In genomic region chr18:38933910-38934510, GRCh38 we compare ENCODE assay signal across 13 cellular contexts.
DNase-seq lines count a peak whose midpoint lies in the region; ATAC-seq and TF ChIP-seq lines count a peak whose summit lies in the region.
"Had no signal": no experiment of that assay in that cellular context is flagged by ENCODE, and none has a peak within 500 bp of the region (broad histone marks: within the 10 kb centered on the region; RNA-seq: fewer than 3 reads in every experiment).

No MANE protein-coding gene starts in this region.

- H3K4me3 Mint-ChIP-seq in Calu3 (ENCODE audit: low read depth, unreplicated experiment) (no peak overlapping the region), glutamatergic neuron (ENCODE audit: unreplicated experiment) (no peak overlapping the region)
- H3K4me3 Mint-ChIP-seq: natural killer cell treated with Interleukin-12 subunit alpha and Interleukin-12 subunit beta and Interleukin-15 and Interleukin-18, amount 100 ng/mL, for 72 hours had no signal

- peaks cover 6% of the 10 kb centered on the region for H3K9me3 Mint-ChIP-seq in Calu3 (ENCODE audit: low read depth, unreplicated experiment)
- no peaks in the 10 kb centered on the region for H3K9me3 Mint-ChIP-seq in glutamatergic neuron (ENCODE audit: unreplicated experiment)

- no peaks in the 10 kb centered on the region for H3K36me3 Mint-ChIP-seq in Calu3 (ENCODE audit: insufficient read depth, unreplicated experiment)
- no peaks in the 10 kb centered on the region for H3K36me3 Mint-ChIP-seq in glutamatergic neuron (ENCODE audit: unreplicated experiment)

- CTCF ChIA-PET in Calu3 (lab: Charles Lee): no interaction called here

- intact Hi-C loops in Calu3 (cut with micrococcal nuclease; ENCODE audit: unreplicated experiment): no loop called here

- H3K4me1 Mint-ChIP-seq in Calu3 (ENCODE audit: low read depth, unreplicated experiment): peaks cover 23% of the 10 kb centered on the region
- no peaks in the 10 kb centered on the region for H3K4me1 Mint-ChIP-seq in glutamatergic neuron (ENCODE audit: low read depth, unreplicated experiment)

- no TSS peak for BruUV-seq in Calu3 (replicated peaks; lab: Mats Ljungman, UMichigan)

- ATAC-seq in GM19395 (IDR thresholded peaks at IDR 0.05; ENCODE audit: unreplicated experiment): peak; percentile 78
- peak; percentile 54 for ATAC-seq in HG02870 (IDR thresholded peaks at IDR 0.05; ENCODE audit: unreplicated experiment)
- ATAC-seq in HG03521 (IDR thresholded peaks at IDR 0.05; ENCODE audit: unreplicated experiment): peak; percentile 60
- ATAC-seq: K562 had no signal

- DNase-seq in Calu3 (no peak), NCI-H187 treated with DMSO at 0.1 percent for 48 hours (lab: John Stamatoyannopoulos, UW) (no peak), glutamatergic neuron (no peak), NCI-H226 (no peak)
- DNase-seq in activated CD4-positive, CD25-positive, alpha-beta regulatory T cell treated with anti-CD3 and anti-CD28 coated beads, Interleukin-2, amount 50 U/mL, for 72 hours: no peak
- DNase-seq: activated T-cell treated with anti-CD3 and anti-CD28 coated beads, Interleukin-2, amount 50 U/mL, for 1 hour; EL; islet precursor cell had no signal

- H3K27me3 Mint-ChIP-seq in Calu3 (ENCODE audit: unreplicated experiment) (no peaks in the 10 kb centered on the region), glutamatergic neuron (ENCODE audit: unreplicated experiment) (no peaks in the 10 kb centered on the region)
- H3K27me3 Mint-ChIP-seq: natural killer cell treated with Interleukin-12 subunit alpha and Interleukin-12 subunit beta and Interleukin-15 and Interleukin-18, amount 100 ng/mL, for 72 hours had no signal

- H3K27ac Mint-ChIP-seq in Calu3 (ENCODE audit: unreplicated experiment): peak overlapping the region; percentile 76
- no peak overlapping the region for H3K27ac Mint-ChIP-seq in glutamatergic neuron (ENCODE audit: unreplicated experiment)

- TF ChIP-seq CTCF in Calu3 (IDR thresholded peaks at IDR 0.05; ENCODE audit: unreplicated experiment) (no peak), glutamatergic neuron (IDR thresholded peaks at IDR 0.05; ENCODE audit: partially characterized antibody, unreplicated experiment) (no peak)
